Comparison of ENCODE assay signal across 8 cellular contexts in genomic region chr1:92804721-92805169, GRCh38. TPM values are rescaled to one million over a fixed set of nuclear protein-coding genes. Genes with fewer than 3 reads are reported as not detected.
DNase-seq lines count a peak whose midpoint lies in the region; ATAC-seq, FAIRE-seq and TF ChIP-seq lines count a peak whose summit lies in the region.

No MANE protein-coding gene starts in this region.

- no peak for FAIRE-seq in urothelium cell line (lab: Jason Lieb, UNC)

- no peaks in the 10 kb centered on the region for H3K36me3 ChIP-seq in endocrine pancreas (ENCODE audit: control insufficient read depth, insufficient read depth, low read length)

- H3K27me3 ChIP-seq in endocrine pancreas (ENCODE audit: control insufficient read depth, insufficient read depth, low read length): no peaks in the 10 kb centered on the region

- H3K36me3 Mint-ChIP-seq in activated T-helper 17 cell treated with anti-CD3 and anti-CD28 coated beads, Interleukin-2, amount 50 U/mL, for 72 hours (ENCODE audit: low read depth): no peaks in the 10 kb centered on the region

- no peak overlapping the region for H3K9ac ChIP-seq in endocrine pancreas (ENCODE audit: control insufficient read depth, insufficient read depth, low read length)

- peaks cover 4% of the 10 kb centered on the region for H3K27me3 Mint-ChIP-seq in activated T-helper 17 cell treated with anti-CD3 and anti-CD28 coated beads, Interleukin-2, amount 50 U/mL, for 72 hours

- no peak for TF ChIP-seq CTCF in AG09309 (IDR thresholded peaks at IDR 0.05; ENCODE audit: control insufficient read depth, insufficient read depth, low read depth, low read length, missing control alignments)

- DNase-seq in AG09309 (ENCODE audit: low read depth) (peak; percentile 89), OCI-M2 (lab: John Stamatoyannopoulos, UW; ENCODE audit: unreplicated experiment) (peak; percentile 57), medulla oblongata (ENCODE audit: extremely low spot score) (peak; percentile 69), urothelium cell line (ENCODE audit: low spot score) (peak; percentile 80)

- no peak overlapping the region for H3K4me3 Mint-ChIP-seq in activated T-helper 17 cell treated with anti-CD3 and anti-CD28 coated beads, Interleukin-2, amount 50 U/mL, for 72 hours

- no peaks in the 10 kb centered on the region for H3K4me1 ChIP-seq in endocrine pancreas (ENCODE audit: control insufficient read depth, insufficient read depth, low read length)

- H3K9me3 Mint-ChIP-seq in activated T-helper 17 cell treated with anti-CD3 and anti-CD28 coated beads, Interleukin-2, amount 50 U/mL, for 72 hours: no peaks in the 10 kb centered on the region

- no peak overlapping the region for H3K27ac Mint-ChIP-seq in activated T-helper 17 cell treated with anti-CD3 and anti-CD28 coated beads, Interleukin-2, amount 50 U/mL, for 72 hours

- no peaks in the 10 kb centered on the region for H3K9me3 ChIP-seq in endocrine pancreas (ENCODE audit: control insufficient read depth, low read length)

- ATAC-seq in GM19463 (IDR thresholded peaks at IDR 0.05; ENCODE audit: unreplicated experiment): peak; percentile 51
- no peak for ATAC-seq in GM21717 (IDR thresholded peaks at IDR 0.05; ENCODE audit: unreplicated experiment)
- ATAC-seq in activated T-helper 17 cell treated with anti-CD3 and anti-CD28 coated beads, Interleukin-2, amount 50 U/mL, for 72 hours (replicated peaks): no peak

- no peaks in the 10 kb centered on the region for H3K4me1 Mint-ChIP-seq in activated T-helper 17 cell treated with anti-CD3 and anti-CD28 coated beads, Interleukin-2, amount 50 U/mL, for 72 hours

- no peak overlapping the region for H3K4me3 ChIP-seq in AG09309 (ENCODE audit: control insufficient read depth, low read depth, low read length)
- peak overlapping the region; percentile 10 for H3K4me3 ChIP-seq in endocrine pancreas (ENCODE audit: control insufficient read depth, insufficient read depth, low read length)

RNA-seq across cellular contexts. Expression of gene EVI5, which starts 19.8 kb away (rescaled TPM):
- 10 to 100 TPM in 1 of 2 donors, 1 to 10 TPM in 1; 7.7 to 31.8 TPM for total RNA-seq in activated T-helper 17 cell treated with anti-CD3 and anti-CD28 coated beads, Interleukin-2, amount 50 U/mL, for 72 hours

RNA-seq across cellular contexts. Expression of gene RPL5, which starts 27.1 kb away (rescaled TPM):
- total RNA-seq in activated T-helper 17 cell treated with anti-CD3 and anti-CD28 coated beads, Interleukin-2, amount 50 U/mL, for 72 hours: 1,000 to 10,000 TPM; 1,253 to 1,604 TPM
